27 cellular contexts compared by ENCODE assay signal in genomic region chr5:90355635-90356034, GRCh38. TPM values are rescaled to one million over a fixed set of nuclear protein-coding genes. Genes with fewer than 3 reads are reported as not detected.
A peak's percentile ranks its signal among the peaks of the same experiment; 100 is the strongest.
DNase-seq lines count a peak whose midpoint lies in the region; FAIRE-seq and TF ChIP-seq lines count a peak whose summit lies in the region.
"Had no signal": no experiment of that assay in that cellular context is flagged by ENCODE, and none has a peak within 500 bp of the region (broad histone marks: within the 10 kb centered on the region; RNA-seq: fewer than 3 reads in every experiment).

No MANE protein-coding gene starts in this region.

- no peak for TF ChIP-seq RAD21 in H1 (IDR thresholded peaks at IDR 0.05 in 1 of 2, conservative IDR thresholded peaks at IDR 0.05 in 1 of 2; ENCODE audit: low read depth in 2 of 2, low read length in 2 of 2)

- H3K27ac Mint-ChIP-seq in progenitor cell of endocrine pancreas (peak overlapping the region; percentile 74), H9 (no peak overlapping the region)
- H3K27ac Mint-ChIP-seq: CD14-positive monocyte; CD4-positive, alpha-beta memory T cell; CD4-positive, CD25-positive, alpha-beta regulatory T cell; CD8-positive, alpha-beta memory T cell had no signal

- no peak overlapping the region for H4K8ac ChIP-seq in H1 (ENCODE audit: extremely low read depth, insufficient read depth, low read length)
- H4K8ac ChIP-seq in H9 (replicated peaks; ENCODE audit: insufficient read length, low read depth, low read length) = no peak overlapping the region

- no peak overlapping the region for H2BK20ac ChIP-seq in H1 (ENCODE audit: low read length)
- no peak overlapping the region for H2BK20ac ChIP-seq in H9 (ENCODE audit: low read depth, low read length, poor library complexity, severe bottlenecking)

- no peak overlapping the region for H3K14ac ChIP-seq in H1 (ENCODE audit: insufficient read length)
- H3K14ac ChIP-seq in H9 (ENCODE audit: insufficient read depth, low read length) = no peak overlapping the region

- H3K4ac ChIP-seq in H1 (replicated peaks; ENCODE audit: insufficient read length, low read depth, low read length) (no peak overlapping the region), H9 (ENCODE audit: low read depth, low read length) (no peak overlapping the region)

- POLR2A ChIA-PET in HEK293 (lab: Yijun Ruan, JAX) (no interaction called here), H1 (lab: Charles Lee; ENCODE audit: partially characterized antibody) (no interaction called here)

- H3K4me2 ChIP-seq in H1 (ENCODE audit: insufficient read depth in 1 of 2, low read depth in 2 of 2, low read length in 2 of 2) = no peak overlapping the region
- no peak overlapping the region for H3K4me2 ChIP-seq in H9 (ENCODE audit: insufficient read depth, insufficient read length, low read length)
- H3K4me2 ChIP-seq: BLaER1 had no signal

- no peaks in the 10 kb centered on the region for H3K23me2 ChIP-seq in H1 (ENCODE audit: low read depth, low read length)
- H3K23me2 ChIP-seq in H9 (ENCODE audit: insufficient read length, low read depth, low read length, poor library complexity, severe bottlenecking) = no peaks in the 10 kb centered on the region

- no peak overlapping the region for H2BK5ac ChIP-seq in H1 (ENCODE audit: low read depth, low read length)
- H2BK5ac ChIP-seq in H9 (ENCODE audit: insufficient read length, low read length) = no peak overlapping the region

- H3K36me3 ChIP-seq in HEK293 (ENCODE audit: control insufficient read depth in 2 of 2, insufficient read depth in 1 of 2, low read length in 2 of 2) = no peaks in the 10 kb centered on the region
- no peaks in the 10 kb centered on the region for H3K36me3 ChIP-seq in H1 (ENCODE audit: control insufficient read depth in 2 of 4, insufficient read depth in 4 of 4, low read length in 3 of 4)
- H3K36me3 ChIP-seq: BE2C, BLaER1 had no signal

- TF ChIP-seq CTCF in HEK293 (tag by site-specific recombination; IDR thresholded peaks at IDR 0.05) = no peak
- no peak for TF ChIP-seq CTCF in H1 (IDR thresholded peaks at IDR 0.05; ENCODE audit: control extremely low read depth in 1 of 3, insufficient read depth in 1 of 3, low read depth in 1 of 3, low read length in 3 of 3)
- no peak for TF ChIP-seq CTCF in progenitor cell of endocrine pancreas (IDR thresholded peaks at IDR 0.05; ENCODE audit: unreplicated experiment)
- TF ChIP-seq CTCF in H9 (conservative IDR thresholded peaks at IDR 0.05) = no peak

- H3K27me3 ChIP-seq in H1 (replicated peaks in 1 of 4; ENCODE audit: control insufficient read depth in 3 of 4, extremely low read depth in 1 of 4, insufficient read depth in 3 of 4, low read length in 3 of 4) (no peaks in the 10 kb centered on the region), H9 (ENCODE audit: insufficient read depth, low read length) (no peaks in the 10 kb centered on the region)
- H3K27me3 ChIP-seq: BE2C, BLaER1 had no signal

- H3K4me3 Mint-ChIP-seq in progenitor cell of endocrine pancreas (ENCODE audit: low read depth) (no peak overlapping the region), H9 (no peak overlapping the region)
- H3K4me3 Mint-ChIP-seq: CD14-positive monocyte; CD4-positive, alpha-beta memory T cell; CD4-positive, CD25-positive, alpha-beta regulatory T cell; CD8-positive, alpha-beta memory T cell had no signal

- no peak overlapping the region for H2BK15ac ChIP-seq in H1 (ENCODE audit: low read length)
- no peak overlapping the region for H2BK15ac ChIP-seq in H9 (ENCODE audit: low read depth, low read length)

- H2AFZ ChIP-seq in H1 (ENCODE audit: low read length) (0 out of 2 replicates have a peak overlapping the region, but pooled peaks have one; percentile 26), H9 (ENCODE audit: low read length) (no peak overlapping the region)

- H3K9me3 ChIP-seq in HEK293 (ENCODE audit: control insufficient read depth, insufficient read depth, low read depth, low read length) (no peaks in the 10 kb centered on the region), H1 (ENCODE audit: insufficient read depth in 2 of 2, low read depth in 1 of 2, low read length in 1 of 2) (no peaks in the 10 kb centered on the region), H9 (ENCODE audit: control insufficient read depth, low read depth, low read length) (no peaks in the 10 kb centered on the region)
- H3K9me3 ChIP-seq: BE2C, BLaER1 had no signal

- CTCF ChIA-PET in HEK293 (lab: Yijun Ruan, JAX) (interaction anchor here (1.0 kb wide), 1 partner anchor 10 kb away, joined by 3 read pairs; no protein-coding TSS in a partner anchor), H1 (lab: Charles Lee; ENCODE audit: partially characterized antibody) (interaction anchor here (0.7 to 1.6 kb wide), 2 partner anchors 31 to 72 kb away, joined by 3 to 4 read pairs; no protein-coding TSS in a partner anchor)

- H3K4me3 ChIP-seq in HEK293 (ENCODE audit: low read depth, low read length) = no peak overlapping the region
- H3K4me3 ChIP-seq in H1 (ENCODE audit: extremely low read depth in 1 of 4, insufficient read depth in 2 of 4, low read depth in 3 of 4, low read length in 4 of 4) = no peak overlapping the region
- H3K4me3 ChIP-seq: BLaER1, GM12878 had no signal

- no peak for TF ChIP-seq POLR2A in H1 (IDR thresholded peaks at IDR 0.05; ENCODE audit: control extremely low read depth in 1 of 2, low read depth in 2 of 2, low read length in 2 of 2)
- TF ChIP-seq POLR2A in H54 (IDR thresholded peaks at IDR 0.05; ENCODE audit: low read depth, low read length) = no peak

- H3K4me1 Mint-ChIP-seq in progenitor cell of endocrine pancreas (ENCODE audit: low read depth) (peaks cover 37% of the 10 kb centered on the region), H9 (peaks cover 7% of the 10 kb centered on the region in 2 experiments)
- H3K4me1 Mint-ChIP-seq: CD14-positive monocyte; CD4-positive, alpha-beta memory T cell; CD4-positive, CD25-positive, alpha-beta regulatory T cell; CD8-positive, alpha-beta memory T cell had no signal

- no peak overlapping the region for H3K9ac ChIP-seq in H1 (replicated peaks in 1 of 4; ENCODE audit: extremely low read depth in 1 of 4, low read depth in 3 of 4, low read length in 3 of 4)
- no peak overlapping the region for H3K9ac ChIP-seq in H9 (ENCODE audit: extremely low read depth, insufficient read length, low read length)
- H3K9ac ChIP-seq: BLaER1 had no signal

- no peak overlapping the region for H3K56ac ChIP-seq in H1 (replicated peaks; ENCODE audit: insufficient read length, low read depth, low read length)
- no peak overlapping the region for H3K56ac ChIP-seq in H9 (ENCODE audit: insufficient read length, low read depth, low read length)

- TF ChIP-seq EP300 in H1 (IDR thresholded peaks at IDR 0.05; ENCODE audit: borderline replicate concordance in 1 of 2, low read depth in 2 of 2, low read length in 2 of 2) = no peak

- 0 out of 2 replicates have a peak overlapping the region, but pooled peaks have one; percentile 11 for H3K18ac ChIP-seq in H1 (ENCODE audit: extremely low read depth, low read length)
- no peak overlapping the region for H3K18ac ChIP-seq in H9 (ENCODE audit: insufficient read length, low read depth, low read length)

- FAIRE-seq in H1 (lab: Jason Lieb, UNC) (no peak), H54 (lab: Jason Lieb, UNC) (no peak)
- FAIRE-seq: A204.1, GM12878, GM12892, GM18507 had no signal

- peaks cover 15% of the 10 kb centered on the region for H3K9me3 Mint-ChIP-seq in progenitor cell of endocrine pancreas (ENCODE audit: low read depth)
- no peaks in the 10 kb centered on the region for H3K9me3 Mint-ChIP-seq in H9
- H3K9me3 Mint-ChIP-seq: CD4-positive, alpha-beta memory T cell had no signal

- H3K79me1 ChIP-seq in H1 (ENCODE audit: low read depth, low read length) (no peaks in the 10 kb centered on the region), H9 (ENCODE audit: insufficient read depth, low read depth, low read length, poor library complexity, severe bottlenecking) (no peaks in the 10 kb centered on the region)

- H3T11ph ChIP-seq in H9 (ENCODE audit: low read length) = no peak overlapping the region

- H3K23ac ChIP-seq in H1 (ENCODE audit: insufficient read length) (no peak overlapping the region), H9 (ENCODE audit: insufficient read length, low read depth, low read length) (no peak overlapping the region)

- H3K4me1 ChIP-seq in HEK293 (ENCODE audit: control insufficient read depth, insufficient read depth, low read length) (peaks cover 7% of the 10 kb centered on the region), H1 (replicated peaks in 1 of 4; ENCODE audit: control insufficient read depth in 3 of 4, insufficient read depth in 4 of 4, low read length in 3 of 4) (peaks cover 0 to 2% (median under 1%) of the 10 kb centered on the region in 4 experiments; a peak in 1 of 7 replicates), H9 (ENCODE audit: insufficient read depth, low read length) (peaks cover 4% of the 10 kb centered on the region; the same call in 1 of the 2 replicates)
- H3K4me1 ChIP-seq: BE2C, BLaER1 had no signal

- H2BK12ac ChIP-seq in H1 (ENCODE audit: low read depth, low read length) (no peak overlapping the region), H9 (ENCODE audit: insufficient read length, low read depth, low read length) (no peak overlapping the region)

- peaks cover 7% of the 10 kb centered on the region for H3K36me3 Mint-ChIP-seq in progenitor cell of endocrine pancreas (ENCODE audit: insufficient read depth)
- 0 out of 7 replicates have a peak, but pooled peaks cover 0 to 4% (median 0%) of the 10 kb centered on the region in 3 experiments for H3K36me3 Mint-ChIP-seq in H9 (ENCODE audit: insufficient read depth in 1 of 3, low read depth in 3 of 3)
- H3K36me3 Mint-ChIP-seq: CD14-positive monocyte; CD4-positive, alpha-beta memory T cell; CD4-positive, CD25-positive, alpha-beta regulatory T cell; CD8-positive, alpha-beta memory T cell had no signal

- H4K91ac ChIP-seq in H1 (replicated peaks; ENCODE audit: insufficient read length, low read length) (no peak overlapping the region), H9 (ENCODE audit: insufficient read length, low read depth, low read length) (no peak overlapping the region)

- H2AK5ac ChIP-seq in H1 (ENCODE audit: low read depth, low read length) (no peak overlapping the region), H9 (ENCODE audit: insufficient read length, low read length) (no peak overlapping the region)

- H2BK120ac ChIP-seq in H1 (replicated peaks; ENCODE audit: low read depth, low read length) (no peak overlapping the region), H9 (ENCODE audit: low read depth, low read length, poor library complexity, severe bottlenecking) (no peak overlapping the region)

- H3K27me3 Mint-ChIP-seq in progenitor cell of endocrine pancreas (no peaks in the 10 kb centered on the region), H9 (ENCODE audit: low read depth) (no peaks in the 10 kb centered on the region)

- WGBS in H1 (ENCODE audit: extremely low coverage in 1 of 2, insufficient coverage in 1 of 2, insufficient read length in 1 of 2, insufficient replicate concordance in 2 of 2, low coverage in 1 of 2, low lambda C conversion rate in 2 of 2, missing lambda C conversion rate in 1 of 2), 2 experiments = 88% methylated on average over 1 of the region's 1 CpG; no CpG with 5 or more reads in 1 of the 2 experiments
- WGBS in H9 (ENCODE audit: extremely low coverage, insufficient read length, low lambda C conversion rate) = no CpG with 5 or more reads among the region's 1 CpG

- no peaks in the 10 kb centered on the region for H4K20me1 ChIP-seq in H1 (replicated peaks in 1 of 2; ENCODE audit: control insufficient read depth in 1 of 2, insufficient read depth in 2 of 2, low read length in 2 of 2)
- no peaks in the 10 kb centered on the region for H4K20me1 ChIP-seq in H9 (ENCODE audit: control insufficient read depth, insufficient read depth, insufficient read length)
- H4K20me1 ChIP-seq: BLaER1 had no signal

- DNase-seq in H1 (ENCODE audit: low read depth in 1 of 2, low spot score in 2 of 2) (no peak), progenitor cell of endocrine pancreas (ENCODE audit: low spot score, unreplicated experiment) (no peak), H54 (ENCODE audit: insufficient read length, low spot score) (no peak), H9 (no peak)
- DNase-seq in activated CD4-positive, alpha-beta T cell treated with anti-CD3 and anti-CD28 coated beads for 1 hour = no peak
- DNase-seq: 8988T; ACHN; BE2C; C1 segment of cervical spinal cord; CD4-positive, alpha-beta memory T cell; CD4-positive, CD25-positive, alpha-beta regulatory T cell; CD8-positive, alpha-beta memory T cell; COR-L47; DMS 273 treated with DMSO at 0.1 percent for 48 hours; DMS153; DMS53; DMS79; DND-41; EL; GDM1 had no signal

- H3K27ac ChIP-seq in HEK293 (ENCODE audit: extremely low read depth, low read depth, low read length) = no peak overlapping the region
- H3K27ac ChIP-seq in H1 (ENCODE audit: low read depth, low read length) = no peak overlapping the region
- no peak overlapping the region for H3K27ac ChIP-seq in H9 (ENCODE audit: insufficient read length, low read depth, low read length)
- H3K27ac ChIP-seq: BLaER1 had no signal

- H4K5ac ChIP-seq in H1 (ENCODE audit: insufficient read length, low read depth, low read length) = no peak overlapping the region
- no peak overlapping the region for H4K5ac ChIP-seq in H9 (ENCODE audit: insufficient read length, low read depth, low read length)

- no peaks in the 10 kb centered on the region for H3K79me2 ChIP-seq in H1 (ENCODE audit: control insufficient read depth in 1 of 2, insufficient read depth in 2 of 2, low read length in 2 of 2)
- no peaks in the 10 kb centered on the region for H3K79me2 ChIP-seq in H9 (ENCODE audit: insufficient read depth, low read length)

RNA-seq across cellular contexts. Expression of gene CETN3, which starts 53.9 kb away (rescaled TPM):
- 38.4 and 43.8 TPM in 2 replicates for total RNA-seq in H1 (2021; fragmentation: NEBNext Ultra II Directional; extraction: Animal tissue kit (Norgen Biotek cat#: 25700))
- 2.8 and 4.8 TPM in 2 replicates for polyA plus RNA-seq in H1 (2011; rRNA removed)
- 22.0 TPM for polyA plus RNA-seq in H1 (2011; cell fraction: cytosol; rRNA removed)
- polyA plus RNA-seq in H1 (2011; cell fraction: nucleus; rRNA removed) = 0.96 TPM
- polyA plus RNA-seq in H1 (2012, experiment 1 of 2) = 20.8 to 48.4 TPM (median 22.5 TPM) in 4 replicates
- 13.2 TPM for polyA plus RNA-seq in H1 (2012, experiment 2 of 2)
- polyA plus RNA-seq in H1 (2013, experiment 1 of 2) = 22.6 TPM
- polyA plus RNA-seq in H1 (2013, experiment 2 of 2) = 22.4 TPM
- 1.1 and 1.2 TPM in 2 replicates for polyA minus RNA-seq in H1 (2011; rRNA and poly(A)+ RNA removed)
- polyA minus RNA-seq in H1 (2011; cell fraction: cytosol; rRNA and poly(A)+ RNA removed) = 7.6 TPM
- polyA minus RNA-seq in H1 (2011; cell fraction: nucleus; rRNA and poly(A)+ RNA removed) = 4.6 TPM
- total RNA-seq in progenitor cell of endocrine pancreas = 34.7 and 42.3 TPM in 2 replicates
- 31.1 and 36.3 TPM in 2 replicates for total RNA-seq in H9 (2021)
